Comparison of ENCODE assay signal across 7 cellular contexts in the genomic region with DNA sequence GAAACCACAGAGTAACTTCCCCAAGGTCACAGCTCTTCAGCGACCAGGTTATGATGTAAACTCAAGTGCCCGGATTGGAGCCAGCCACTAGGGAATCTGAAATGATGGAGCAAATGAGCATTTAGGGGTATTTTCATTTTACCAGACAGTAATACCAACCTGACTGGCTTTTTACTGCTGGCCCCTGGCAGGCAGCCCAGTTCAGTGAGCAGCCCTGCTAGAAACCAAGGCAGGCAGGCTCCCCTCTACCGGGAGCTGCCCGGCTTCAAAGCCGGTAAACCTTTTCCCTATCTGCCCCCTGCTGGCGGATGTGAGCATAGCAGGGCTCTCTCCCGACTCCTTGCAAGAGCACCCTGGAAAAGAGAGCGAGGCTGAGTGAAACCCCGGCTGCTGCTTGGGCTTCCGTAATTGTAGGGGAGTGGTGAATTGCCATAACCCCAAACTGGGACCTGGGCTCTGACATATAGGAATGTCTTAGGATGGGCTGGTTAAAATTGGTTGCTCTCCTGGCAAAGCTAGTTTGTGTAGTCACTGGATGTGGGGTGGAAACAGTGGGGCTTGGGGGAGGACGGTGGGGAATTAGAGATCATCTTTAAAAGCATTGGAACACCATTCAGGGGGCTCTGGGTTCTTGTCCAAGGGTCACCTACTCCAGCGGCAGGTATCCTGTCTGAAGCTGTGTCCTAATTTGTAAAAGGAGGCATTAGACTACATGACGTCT.
A peak's percentile ranks its signal among the peaks of the same experiment; 100 is the strongest.
DNase-seq lines count a peak whose midpoint lies in the region; ATAC-seq, FAIRE-seq and TF ChIP-seq lines count a peak whose summit lies in the region.

No MANE protein-coding gene starts in this region.

- H3K27ac Mint-ChIP-seq in nephron = peak overlapping the region in 1 of 3 experiments; percentile 25
- no peak overlapping the region for H3K27ac Mint-ChIP-seq in stimulated activated naive B cell treated with anti-CD40 and anti-IgM and Interleukin-4, amounts not matched to agents 10 μg/mL and 1 μg/mL and 100 μg/mL, for 72 hours

- no peaks in the 10 kb centered on the region for H3K9me3 Mint-ChIP-seq in nephron
- peaks cover 0 to 1% of the 10 kb centered on the region in 2 donors for H3K9me3 Mint-ChIP-seq in stimulated activated naive B cell treated with anti-CD40 and anti-IgM and Interleukin-4, amounts not matched to agents 10 μg/mL and 1 μg/mL and 100 μg/mL, for 72 hours

- H3K4me3 Mint-ChIP-seq in nephron = no peak overlapping the region
- no peak overlapping the region for H3K4me3 Mint-ChIP-seq in stimulated activated naive B cell treated with anti-CD40 and anti-IgM and Interleukin-4, amounts not matched to agents 10 μg/mL and 1 μg/mL and 100 μg/mL, for 72 hours

- no peak for TF ChIP-seq POLR2A in GM12892 (IDR thresholded peaks at IDR 0.05; ENCODE audit: low read depth, low read length)

- peaks cover 39% of the 10 kb centered on the region for H3K27me3 Mint-ChIP-seq in nephron (ENCODE audit: low read depth)
- peaks cover 44 to 51% of the 10 kb centered on the region in 2 donors for H3K27me3 Mint-ChIP-seq in stimulated activated naive B cell treated with anti-CD40 and anti-IgM and Interleukin-4, amounts not matched to agents 10 μg/mL and 1 μg/mL and 100 μg/mL, for 72 hours

- peak; percentile 27 for DNase-seq in GM12892 (ENCODE audit: insufficient read length)
- peak; percentile 52 for DNase-seq in HuH-7.5 (ENCODE audit: low spot score)
- peak; percentile 93 for DNase-seq in OCI-M1 (lab: John Stamatoyannopoulos, UW)
- peak; percentile 71 for DNase-seq in activated T-cell treated with anti-CD3 and anti-CD28 coated beads for 48 hours (ENCODE audit: low read depth)
- peak; percentile 80 for DNase-seq in fibroblast of gingiva (ENCODE audit: low read depth)
- peak; percentile 59 for DNase-seq in stimulated activated naive B cell treated with anti-CD40 and anti-IgM and Interleukin-4, amounts not matched to agents 10 μg/mL and 1 μg/mL and 100 μg/mL, for 72 hours

- H3K4me1 Mint-ChIP-seq in nephron = peaks cover 50% of the 10 kb centered on the region
- peaks cover 22 to 43% of the 10 kb centered on the region in 2 donors for H3K4me1 Mint-ChIP-seq in stimulated activated naive B cell treated with anti-CD40 and anti-IgM and Interleukin-4, amounts not matched to agents 10 μg/mL and 1 μg/mL and 100 μg/mL, for 72 hours

- peak; percentile 63 to 64 for ATAC-seq in stimulated activated naive B cell treated with anti-CD40 and anti-IgM and Interleukin-4, amounts not matched to agents 10 μg/mL and 1 μg/mL and 100 μg/mL, for 72 hours (replicated peaks)

- FAIRE-seq in GM12892 (lab: Jason Lieb, UNC) = peak; percentile 85

- H3K36me3 Mint-ChIP-seq in nephron (ENCODE audit: low read depth) = no peaks in the 10 kb centered on the region
- H3K36me3 Mint-ChIP-seq in stimulated activated naive B cell treated with anti-CD40 and anti-IgM and Interleukin-4, amounts not matched to agents 10 μg/mL and 1 μg/mL and 100 μg/mL, for 72 hours = no peaks in the 10 kb centered on the region

- peak; percentile 87 to 93 (median 87) for TF ChIP-seq CTCF in nephron (IDR thresholded peaks at IDR 0.05; ENCODE audit: unreplicated experiment in 3 of 3)

Comparison
In these comparisons a context has a peak if more than half of its experiments do, and no peak if none do; other contexts are left out.
1. Peak in every context shown above with its lines: DNase-seq and ATAC-seq.
2. DNase-seq: peak in every context shown above with its lines; median percentile 93 in OCI-M1; 80 in fibroblast of gingiva; 71 in activated T-cell treated with anti-CD3 and anti-CD28 coated beads for 48 hours; 59 in stimulated activated naive B cell treated with anti-CD40 and anti-IgM and Interleukin-4, amounts not matched to agents 10 μg/mL and 1 μg/mL and 100 μg/mL, for 72 hours; 52 in HuH-7.5; 27 in GM12892.